12 cellular contexts compared by ENCODE assay signal in genomic region chr5:173572431-173573125, GRCh38. TPM values are rescaled to one million over a fixed set of nuclear protein-coding genes. Genes with fewer than 3 reads are reported as not detected.
DNase-seq lines count a peak whose midpoint lies in the region; ATAC-seq and TF ChIP-seq lines count a peak whose summit lies in the region.
"Had no signal": no experiment of that assay in that cellular context is flagged by ENCODE, and none has a peak within 500 bp of the region (broad histone marks: within the 10 kb centered on the region; RNA-seq: fewer than 3 reads in every experiment).

No MANE protein-coding gene starts in this region.

- H3K27ac ChIP-seq in BLaER1 treated with 17β-estradiol and CSF1 and Interleukin-3, amounts not matched to agents 10 nM and 100 nM = no peak overlapping the region
- no peak overlapping the region for H3K27ac ChIP-seq in osteoblast (ENCODE audit: low read depth, low read length)
- H3K27ac ChIP-seq: cardiac muscle cell, stomach had no signal

- peak overlapping the region; percentile 94 for H2AFZ ChIP-seq in osteoblast (ENCODE audit: low read length)

- no peak overlapping the region for H3K4me3 ChIP-seq in BLaER1 treated with 17β-estradiol and CSF1 and Interleukin-3, amounts not matched to agents 10 nM and 100 nM
- H3K4me3 ChIP-seq in NT2/D1 (ENCODE audit: insufficient read length, low read depth) (no peak overlapping the region), epithelial cell of proximal tubule (ENCODE audit: low read depth, low read length) (peak overlapping the region; percentile 22), osteoblast (ENCODE audit: insufficient read depth, low read length) (peak overlapping the region; percentile 65)
- H3K4me3 ChIP-seq: cardiac muscle cell, mucosa of descending colon, stomach had no signal

- ATAC-seq in HG02642 (IDR thresholded peaks at IDR 0.05; ENCODE audit: poor library complexity, unreplicated experiment) (no peak), HG03175 (IDR thresholded peaks at IDR 0.05; ENCODE audit: unreplicated experiment) (no peak)

- no peaks in the 10 kb centered on the region; a peak in 1 of 22 replicates for H3K27me3 ChIP-seq in BLaER1 treated with 17β-estradiol and CSF1 and Interleukin-3, amounts not matched to agents 10 nM and 100 nM
- H3K27me3 ChIP-seq in NT2/D1 (ENCODE audit: insufficient read depth, insufficient read length) = peaks cover 10% of the 10 kb centered on the region
- H3K27me3 ChIP-seq in osteoblast (ENCODE audit: insufficient read depth, low read length) = no peaks in the 10 kb centered on the region
- H3K27me3 ChIP-seq: cardiac muscle cell had no signal

- H3K9ac ChIP-seq in BLaER1 treated with 17β-estradiol and CSF1 and Interleukin-3, amounts not matched to agents 10 nM and 100 nM = no peak overlapping the region
- H3K9ac ChIP-seq in NT2/D1 (ENCODE audit: insufficient read length, low read depth) = peak overlapping the region; percentile 59

- DNase-seq in NT2/D1 (ENCODE audit: low read depth, low spot score) (no peak), epithelial cell of proximal tubule (ENCODE audit: low read depth) (no peak), osteoblast (ENCODE audit: insufficient read length, low spot score, missing footprints) (no peak), Ammon's horn (ENCODE audit: low spot score) (no peak), hepatic stellate cell (ENCODE audit: low spot score) (no peak)
- DNase-seq: NCI-H510A had no signal

- peak overlapping the region in 10 of 11 experiments; percentile 6 to 87 (median 46); a peak in 16 of 22 replicates for H3K4me2 ChIP-seq in BLaER1 treated with 17β-estradiol and CSF1 and Interleukin-3, amounts not matched to agents 10 nM and 100 nM
- peak overlapping the region; percentile 92 for H3K4me2 ChIP-seq in osteoblast (ENCODE audit: insufficient read depth, low read length)

- H3K36me3 ChIP-seq in BLaER1 treated with 17β-estradiol and CSF1 and Interleukin-3, amounts not matched to agents 10 nM and 100 nM = 0 out of 22 replicates have a peak, but pooled peaks cover 0 to 3% (median 0%) of the 10 kb centered on the region in 11 experiments
- H3K36me3 ChIP-seq in NT2/D1 (ENCODE audit: insufficient read depth, insufficient read length, low read length) (no peaks in the 10 kb centered on the region), osteoblast (ENCODE audit: insufficient read depth, low read length) (no peaks in the 10 kb centered on the region)
- H3K36me3 ChIP-seq: cardiac muscle cell, stomach had no signal

- no peak for TF ChIP-seq CTCF in epithelial cell of proximal tubule (conservative IDR thresholded peaks at IDR 0.05; ENCODE audit: low read depth, low read length)
- TF ChIP-seq CTCF in osteoblast (IDR thresholded peaks at IDR 0.05; ENCODE audit: extremely low read depth, low read depth, low read length) = no peak

- no peaks in the 10 kb centered on the region for H4K20me1 ChIP-seq in BLaER1 treated with 17β-estradiol and CSF1 and Interleukin-3, amounts not matched to agents 10 nM and 100 nM
- no peaks in the 10 kb centered on the region for H4K20me1 ChIP-seq in osteoblast (ENCODE audit: insufficient read depth, low read length)

- H3K9me3 ChIP-seq in BLaER1 treated with 17β-estradiol and CSF1 and Interleukin-3, amounts not matched to agents 10 nM and 100 nM (replicated peaks in 1 of 11) = peaks cover 7 to 16% (median 11%) of the 10 kb centered on the region in 11 experiments; a peak in 17 of 22 replicates
- H3K9me3 ChIP-seq in NT2/D1 (ENCODE audit: insufficient read depth, low read length) (no peaks in the 10 kb centered on the region), osteoblast (ENCODE audit: low read depth, low read length) (no peaks in the 10 kb centered on the region)
- H3K9me3 ChIP-seq: mucosa of descending colon had no signal

- H3K79me2 ChIP-seq in osteoblast (ENCODE audit: insufficient read depth, low read length) = no peaks in the 10 kb centered on the region

- H3K4me1 ChIP-seq in BLaER1 treated with 17β-estradiol and CSF1 and Interleukin-3, amounts not matched to agents 10 nM and 100 nM = peaks cover 0 to 14% (median 0%) of the 10 kb centered on the region in 10 experiments; a peak in 3 of 20 replicates
- H3K4me1 ChIP-seq in NT2/D1 (ENCODE audit: insufficient read depth, insufficient read length) = peaks cover 5% of the 10 kb centered on the region
- peaks cover 10% of the 10 kb centered on the region for H3K4me1 ChIP-seq in osteoblast (ENCODE audit: insufficient read depth, low read length)

RNA-seq across cellular contexts. Expression of gene BOD1, which starts 43.9 kb away (rescaled TPM):
- total RNA-seq in epithelial cell of proximal tubule (29.8 and 45.9 TPM in 2 replicates), osteoblast (90.5 and 91.6 TPM in 2 replicates)

Comparison
In these comparisons a context has a peak if more than half of its experiments do, and no peak if none do; other contexts are left out.
1. H3K4me3 ChIP-seq: peak in epithelial cell of proximal tubule (single experiment) and osteoblast (single experiment); none in BLaER1 treated with 17β-estradiol and CSF1 and Interleukin-3, amounts not matched to agents 10 nM and 100 nM (0 of 10) and NT2/D1 (single experiment).